In genomic region chr12:123227581-123228258, GRCh38 we compare ENCODE assay signal across 19 cellular contexts. TPM values are rescaled to one million over a fixed set of nuclear protein-coding genes. Genes with fewer than 3 reads are reported as not detected.
A peak's percentile ranks its signal among the peaks of the same experiment; 100 is the strongest.
DNase-seq lines count a peak whose midpoint lies in the region; ATAC-seq, FAIRE-seq and TF ChIP-seq lines count a peak whose summit lies in the region.
"Had no signal": no experiment of that assay in that cellular context is flagged by ENCODE, and none has a peak within 500 bp of the region (broad histone marks: within the 10 kb centered on the region; RNA-seq: fewer than 3 reads in every experiment).

No MANE protein-coding gene starts in this region.

- TF ChIP-seq CTCF in SK-N-SH (IDR thresholded peaks at IDR 0.05) (no peak), GM23338 (conservative IDR thresholded peaks at IDR 0.05; ENCODE audit: low read depth in 2 of 2) (no peak), natural killer cell (IDR thresholded peaks at IDR 0.05) (no peak), pancreas (IDR thresholded peaks at IDR 0.05) (no peak)

- H3K4me1 Mint-ChIP-seq in GM23338 (peaks cover 4% of the 10 kb centered on the region; the same call in 2 of the 3 replicates), natural killer cell (peaks cover 47 to 49% of the 10 kb centered on the region in 2 donors)
- peaks cover 49% of the 10 kb centered on the region for H3K4me1 Mint-ChIP-seq in activated T-helper 2 cell treated with anti-CD3 and anti-CD28 coated beads, Interferon-gamma antibody, Interleukin-2, Interleukin-4, amounts not matched to agents 10 μg/mL and 5 μg/mL and 100 μg/mL, durations not matched to agents 14 hours and 24 hours and 36 hours (ENCODE audit: low read depth)

- peaks cover 4 to 11% of the 10 kb centered on the region in 2 experiments; a peak in 3 of 4 replicates for H3K4me1 ChIP-seq in SK-N-SH (ENCODE audit: control insufficient read depth in 1 of 2, insufficient read depth in 2 of 2, low read depth in 1 of 2, low read length in 1 of 2)
- H3K4me1 ChIP-seq in GM23338 (ENCODE audit: insufficient read depth) = peaks cover 8% of the 10 kb centered on the region
- peaks cover 0 to 7% (median 4%) of the 10 kb centered on the region in 3 donors for H3K4me1 ChIP-seq in pancreas

- H3K4me3 Mint-ChIP-seq in GM23338 (no peak overlapping the region), natural killer cell (peak overlapping the region; percentile 7)
- peak overlapping the region; percentile 10 for H3K4me3 Mint-ChIP-seq in activated T-helper 2 cell treated with anti-CD3 and anti-CD28 coated beads, Interferon-gamma antibody, Interleukin-2, Interleukin-4, amounts not matched to agents 10 μg/mL and 5 μg/mL and 100 μg/mL, durations not matched to agents 14 hours and 24 hours and 36 hours (ENCODE audit: low read depth)

- H3K27me3 ChIP-seq in SK-N-SH (ENCODE audit: insufficient read depth) (no peaks in the 10 kb centered on the region), GM23338 (ENCODE audit: insufficient read depth) (no peaks in the 10 kb centered on the region), pancreas (no peaks in the 10 kb centered on the region)
- H3K27me3 ChIP-seq: body of pancreas had no signal

- no peak for TF ChIP-seq EP300 in SK-N-SH (IDR thresholded peaks at IDR 0.05; ENCODE audit: borderline replicate concordance in 1 of 2, low read depth in 1 of 2, low read length in 1 of 2)

- WGBS in SK-N-SH (ENCODE audit: low lambda C conversion rate) = 63% methylated on average over 5 of the region's 5 CpGs
- WGBS in pancreas, 2 donors = 53 to 60% methylated on average over 5 of the region's 5 CpGs

- H3K27ac ChIP-seq in SK-N-SH (ENCODE audit: low read depth in 2 of 2, low read length in 1 of 2) = no peak overlapping the region
- 0 out of 2 replicates have a peak overlapping the region, but pooled peaks have one; percentile 29 for H3K27ac ChIP-seq in GM23338 (ENCODE audit: low read depth)
- no peak overlapping the region for H3K27ac ChIP-seq in pancreas
- H3K27ac ChIP-seq: 22Rv1, body of pancreas, prostate gland, thoracic aorta had no signal

- ATAC-seq in SK-N-SH treated with all-trans-retinoic acid at 6 μM for 48 hours (no peak), GM23338 (no peak), natural killer cell (no peak), pancreas (no peak), left cardiac atrium (no peak)
- ATAC-seq: body of pancreas, PC-3 had no signal

- DNase-seq in SK-N-SH (no peak), GM23338 (ENCODE audit: low spot score) (no peak), natural killer cell (no peak), pancreas (no peak), left cardiac atrium (no peak)
- DNase-seq in activated T-helper 2 cell treated with anti-CD3 and anti-CD28 coated beads, Interferon-gamma antibody, Interleukin-2, Interleukin-4, amounts not matched to agents 10 μg/mL and 5 μg/mL and 100 μg/mL, durations not matched to agents 14 hours and 24 hours and 36 hours (ENCODE audit: low spot score) = no peak
- DNase-seq in stimulated activated CD4-positive, alpha-beta T cell treated with anti-CD3 and anti-CD28 coated beads, Interleukin-4, amount 100 ng/mL, for 1 hour = no peak
- DNase-seq: activated gamma-delta T cell; body of pancreas; DMS153; H7; NCI-H1092 treated with DMSO at 0.1 percent for 48 hours; PC-3; stimulated activated CD4-positive, alpha-beta T cell treated with anti-CD3 and anti-CD28 coated beads, Interleukin-4, amount 100 ng/mL, for 24 hours had no signal

- no peaks in the 10 kb centered on the region for H3K9me2 ChIP-seq in SK-N-SH
- H3K9me2 ChIP-seq in GM23338 (ENCODE audit: insufficient read depth) = no peaks in the 10 kb centered on the region

- no peak for FAIRE-seq in pancreas (lab: Jason Lieb, UNC)

- TF ChIP-seq RAD21 in SK-N-SH (IDR thresholded peaks at IDR 0.05; ENCODE audit: low read length) = no peak

- H3K79me2 ChIP-seq in SK-N-SH (ENCODE audit: insufficient read depth) (peaks cover 81% of the 10 kb centered on the region), GM23338 (replicated peaks; ENCODE audit: insufficient read depth) (peaks cover 23% of the 10 kb centered on the region)

- H3K9me3 ChIP-seq in SK-N-SH = no peaks in the 10 kb centered on the region
- H3K9me3 ChIP-seq in pancreas = no peaks in the 10 kb centered on the region
- H3K9me3 ChIP-seq: body of pancreas, prostate gland, thoracic aorta had no signal

- H3F3A ChIP-seq in SK-N-SH (replicated peaks; ENCODE audit: insufficient read depth) = no peaks in the 10 kb centered on the region
- no peaks in the 10 kb centered on the region for H3F3A ChIP-seq in GM23338 (replicated peaks; ENCODE audit: low read depth)

- H3K36me3 Mint-ChIP-seq in GM23338 (ENCODE audit: low read depth) (peaks cover 7% of the 10 kb centered on the region), natural killer cell (no peaks in the 10 kb centered on the region)
- H3K36me3 Mint-ChIP-seq in activated T-helper 2 cell treated with anti-CD3 and anti-CD28 coated beads, Interferon-gamma antibody, Interleukin-2, Interleukin-4, amounts not matched to agents 10 μg/mL and 5 μg/mL and 100 μg/mL, durations not matched to agents 14 hours and 24 hours and 36 hours (ENCODE audit: low read depth) = peaks cover 55% of the 10 kb centered on the region

- 0 out of 2 replicates have a peak overlapping the region, but pooled peaks have one; percentile 27 for H3K4me2 ChIP-seq in SK-N-SH
- no peak overlapping the region for H3K4me2 ChIP-seq in GM23338

- H3K4me3 ChIP-seq in SK-N-SH (ENCODE audit: low read depth in 2 of 2, low read length in 1 of 2) = no peak overlapping the region
- no peak overlapping the region for H3K4me3 ChIP-seq in GM23338
- H3K4me3 ChIP-seq in pancreas = no peak overlapping the region
- H3K4me3 ChIP-seq: body of pancreas, prostate gland, skin epidermis, thoracic aorta had no signal

- H3K9me3 Mint-ChIP-seq in GM23338 = no peaks in the 10 kb centered on the region
- no peaks in the 10 kb centered on the region for H3K9me3 Mint-ChIP-seq in activated T-helper 2 cell treated with anti-CD3 and anti-CD28 coated beads, Interferon-gamma antibody, Interleukin-2, Interleukin-4, amounts not matched to agents 10 μg/mL and 5 μg/mL and 100 μg/mL, durations not matched to agents 14 hours and 24 hours and 36 hours
- H3K9me3 Mint-ChIP-seq in natural killer cell = no peaks in the 10 kb centered on the region

- H3K27ac Mint-ChIP-seq in GM23338 (no peak overlapping the region), natural killer cell (peak overlapping the region; percentile 83 to 90)
- H3K27ac Mint-ChIP-seq in activated T-helper 2 cell treated with anti-CD3 and anti-CD28 coated beads, Interferon-gamma antibody, Interleukin-2, Interleukin-4, amounts not matched to agents 10 μg/mL and 5 μg/mL and 100 μg/mL, durations not matched to agents 14 hours and 24 hours and 36 hours = peak overlapping the region; percentile 4

- H3K36me3 ChIP-seq in SK-N-SH (replicated peaks in 1 of 2; ENCODE audit: control insufficient read depth in 1 of 2, insufficient read depth in 2 of 2, low read length in 1 of 2) = peaks cover 0 to 22% of the 10 kb centered on the region in 2 experiments
- H3K36me3 ChIP-seq in GM23338 (ENCODE audit: insufficient read depth) = peaks cover 7% of the 10 kb centered on the region; the same call in 1 of the 2 replicates
- no peaks in the 10 kb centered on the region for H3K36me3 ChIP-seq in pancreas
- H3K36me3 ChIP-seq: prostate gland, thoracic aorta had no signal

- POLR2A ChIA-PET in SK-N-SH (lab: Yijun Ruan, JAX) = no interaction called here

- H3K27me3 Mint-ChIP-seq in GM23338 (ENCODE audit: insufficient read depth, low read depth, poor library complexity) (peaks cover 7% of the 10 kb centered on the region), natural killer cell (ENCODE audit: low read depth in 2 of 2) (no peaks in the 10 kb centered on the region)
- H3K27me3 Mint-ChIP-seq in activated T-helper 2 cell treated with anti-CD3 and anti-CD28 coated beads, Interferon-gamma antibody, Interleukin-2, Interleukin-4, amounts not matched to agents 10 μg/mL and 5 μg/mL and 100 μg/mL, durations not matched to agents 14 hours and 24 hours and 36 hours (ENCODE audit: low read depth) = no peaks in the 10 kb centered on the region

- intact Hi-C loops in activated T-helper 2 cell treated with anti-CD3 and anti-CD28 coated beads, Interferon-gamma antibody, Interleukin-2, Interleukin-4, amounts not matched to agents 10 μg/mL and 5 μg/mL and 100 μg/mL, durations not matched to agents 14 hours and 24 hours and 36 hours (cut with micrococcal nuclease) = no loop called here
- intact Hi-C loops in natural killer cell (cut with micrococcal nuclease) = no loop called here
- intact Hi-C loops in pancreas (cut with DNase I) = no loop called here
- intact Hi-C loops in left cardiac atrium (cut with DNase I) = no loop called here

- H4K20me1 ChIP-seq in SK-N-SH (ENCODE audit: insufficient read depth) = no peaks in the 10 kb centered on the region
- H4K20me1 ChIP-seq in GM23338 (replicated peaks; ENCODE audit: insufficient read depth) = no peaks in the 10 kb centered on the region; the same call in 1 of the 2 replicates

- H3K9ac ChIP-seq in SK-N-SH = no peak overlapping the region

- CTCF ChIA-PET in SK-N-SH (lab: Yijun Ruan, JAX) = interaction anchor here (2.6 kb wide), 1 partner anchor 10 kb away, joined by 20 read pairs; no protein-coding TSS in a partner anchor

- no peak overlapping the region for H2AFZ ChIP-seq in SK-N-SH (ENCODE audit: low read depth)
- H2AFZ ChIP-seq in GM23338 = no peak overlapping the region

RNA-seq across cellular contexts. Expression of gene MPHOSPH9, which starts 5.2 kb away (rescaled TPM):
- polyA plus RNA-seq in SK-N-SH (2012; rRNA removed) (8.2 and 9.0 TPM in 2 replicates), GM23338 (2016; fragmentation: Nextera tagmentation; extraction: Ambion mirVana) (26.2 and 30.5 TPM in 2 replicates), pancreas (1 to 10 TPM; 3.3 to 5.7 TPM)
- polyA plus RNA-seq in SK-N-SH (2012; cell fraction: cytosol; rRNA removed) = 8.9 and 11.0 TPM in 2 replicates
- polyA plus RNA-seq in SK-N-SH (2012; cell fraction: nucleus; rRNA removed) = 17.8 and 27.7 TPM in 2 replicates
- 43.2 and 77.9 TPM in 2 replicates for total RNA-seq in GM23338 (2014; rRNA removed; shearing (Covaris generic))
- total RNA-seq in activated T-helper 2 cell treated with anti-CD3 and anti-CD28 coated beads, Interferon-gamma antibody, Interleukin-2, Interleukin-4, amounts not matched to agents 10 μg/mL and 5 μg/mL and 100 μg/mL, durations not matched to agents 14 hours and 24 hours and 36 hours = 97.0 and 99.7 TPM in 2 replicates
- total RNA-seq in natural killer cell (100 to 1,000 TPM in 2 of 3 donors, 10 to 100 TPM in 1; 97.6 to 114 (median 109) TPM), pancreas (10 to 100 TPM in 3 of 6 donors, 1 to 10 TPM in 3; 4.8 to 13.4 (median 9.5) TPM), left cardiac atrium (10 to 100 TPM; 23.4 to 27.9 TPM)

RNA-seq across cellular contexts. Expression of gene MTRFR, which starts 5.5 kb away (rescaled TPM):
- polyA plus RNA-seq in SK-N-SH (2012; rRNA removed) (6.6 and 7.5 TPM in 2 replicates), GM23338 (2016; fragmentation: Nextera tagmentation; extraction: Ambion mirVana) (33.2 and 38.4 TPM in 2 replicates), pancreas (1 to 10 TPM; 6.9 to 8.4 TPM)
- 7.1 and 8.2 TPM in 2 replicates for polyA plus RNA-seq in SK-N-SH (2012; cell fraction: cytosol; rRNA removed)
- 4.5 and 5.4 TPM in 2 replicates for polyA plus RNA-seq in SK-N-SH (2012; cell fraction: nucleus; rRNA removed)
- 13.3 and 14.8 TPM in 2 replicates for total RNA-seq in GM23338 (2014; rRNA removed; shearing (Covaris generic))
- total RNA-seq in activated T-helper 2 cell treated with anti-CD3 and anti-CD28 coated beads, Interferon-gamma antibody, Interleukin-2, Interleukin-4, amounts not matched to agents 10 μg/mL and 5 μg/mL and 100 μg/mL, durations not matched to agents 14 hours and 24 hours and 36 hours = 28.9 and 31.1 TPM in 2 replicates
- total RNA-seq in natural killer cell (10 to 100 TPM; 16.2 to 18.5 (median 17.0) TPM), pancreas (1 to 10 TPM; 2.9 to 7.5 (median 4.1) TPM), left cardiac atrium (10 to 100 TPM in 1 of 2 donors, 1 to 10 TPM in 1; 8.1 to 10.9 TPM)

RNA-seq across cellular contexts. Expression of gene CDK2AP1, which starts 43.9 kb away (rescaled TPM):
- polyA plus RNA-seq in SK-N-SH (2012; rRNA removed) = 208 and 231 TPM in 2 replicates
- polyA plus RNA-seq in SK-N-SH (2012; cell fraction: cytosol; rRNA removed) = 338 and 421 TPM in 2 replicates
- 37.9 and 59.8 TPM in 2 replicates for polyA plus RNA-seq in SK-N-SH (2012; cell fraction: nucleus; rRNA removed)
- 240 and 244 TPM in 2 replicates for total RNA-seq in GM23338 (2014; rRNA removed; shearing (Covaris generic))
- 207 and 232 TPM in 2 replicates for polyA plus RNA-seq in GM23338 (2016; fragmentation: Nextera tagmentation; extraction: Ambion mirVana)
- 95.3 and 97.7 TPM in 2 replicates for total RNA-seq in activated T-helper 2 cell treated with anti-CD3 and anti-CD28 coated beads, Interferon-gamma antibody, Interleukin-2, Interleukin-4, amounts not matched to agents 10 μg/mL and 5 μg/mL and 100 μg/mL, durations not matched to agents 14 hours and 24 hours and 36 hours
- 10 to 100 TPM in 2 of 3 donors, 1 to 10 TPM in 1; 8.2 to 13.3 (median 11.6) TPM for total RNA-seq in natural killer cell
- total RNA-seq in pancreas = 10 to 100 TPM; 17.3 to 50.0 (median 23.9) TPM
- 10 to 100 TPM; 65.0 to 84.0 TPM for polyA plus RNA-seq in pancreas
- 10 to 100 TPM; 96.6 to 97.7 TPM for total RNA-seq in left cardiac atrium
